ENCODE assay signal across 8 cellular contexts in the genomic region with DNA sequence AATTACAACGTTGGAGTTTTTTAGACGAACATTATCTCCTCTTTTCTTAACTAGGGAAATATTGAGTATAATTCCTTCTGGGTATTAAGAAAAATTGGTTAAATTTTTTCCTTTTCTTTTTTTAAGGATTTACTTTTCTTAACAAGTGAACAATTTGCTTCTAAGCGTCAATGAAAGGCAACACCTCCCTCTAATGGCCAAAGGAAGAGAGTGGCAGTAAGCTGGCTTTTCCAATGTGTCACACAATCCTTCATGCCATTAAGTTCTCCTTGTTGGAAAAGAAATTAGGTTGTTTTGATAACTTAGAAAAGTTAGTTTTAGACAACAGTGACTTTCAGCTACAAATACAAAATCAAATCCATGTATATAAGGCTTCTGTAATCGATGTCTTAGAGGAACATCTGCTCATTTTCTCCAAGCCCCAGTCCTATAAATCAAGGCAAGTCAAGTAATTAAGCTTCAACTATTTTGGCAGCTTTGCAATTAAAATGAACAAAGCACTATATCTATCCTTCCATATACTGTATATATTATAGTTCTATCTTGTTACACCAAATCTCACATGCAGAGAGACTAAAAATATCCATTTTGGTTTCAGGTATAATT.
DNase-seq lines count a peak whose midpoint lies in the region; ATAC-seq and TF ChIP-seq lines count a peak whose summit lies in the region.

No MANE protein-coding gene starts in this region.

- H3K4me2 ChIP-seq in OCI-LY7 (ENCODE audit: low read length) = no peak overlapping the region

- H3K27ac Mint-ChIP-seq in endothelial cell (ENCODE audit: unreplicated experiment) (no peak overlapping the region), neural crest cell (ENCODE audit: unreplicated experiment) (no peak overlapping the region)
- H3K27ac Mint-ChIP-seq in activated CD4-positive, alpha-beta T cell treated with anti-CD3 and anti-CD28 coated beads for 36 hours = no peak overlapping the region

- no peaks in the 10 kb centered on the region for H3K9me2 ChIP-seq in OCI-LY7 (ENCODE audit: insufficient read depth, low read length)

- H3K27me3 Mint-ChIP-seq in endothelial cell (ENCODE audit: unreplicated experiment) (no peaks in the 10 kb centered on the region), neural crest cell (ENCODE audit: low read depth) (no peaks in the 10 kb centered on the region)
- H3K27me3 Mint-ChIP-seq in activated CD4-positive, alpha-beta T cell treated with anti-CD3 and anti-CD28 coated beads for 36 hours = no peaks in the 10 kb centered on the region

- peak; percentile 40 for DNase-seq in AG08396 (ENCODE audit: low spot score)
- no peak for DNase-seq in GM13977 (ENCODE audit: low spot score)
- DNase-seq in OCI-LY7 (ENCODE audit: low spot score) = peak; percentile 24
- peak; percentile 9 for DNase-seq in endothelial cell (ENCODE audit: low spot score)
- DNase-seq in neural crest cell (ENCODE audit: low read depth, low spot score) = no peak
- DNase-seq in activated CD4-positive, alpha-beta T cell treated with anti-CD3 and anti-CD28 coated beads for 36 hours = no peak

- peaks cover 43% of the 10 kb centered on the region; the same call in 1 of the 2 replicates for H3K36me3 ChIP-seq in OCI-LY7 (ENCODE audit: insufficient read depth, low read length)

- in situ Hi-C loops in GM13977 (cut with MboI; ENCODE audit: low pct_unique_long_range_greater_than_20kb, low sequenced_read_pairs, unreplicated experiment) = no loop called here

- H3K4me1 Mint-ChIP-seq in endothelial cell (ENCODE audit: unreplicated experiment) (peaks cover 3% of the 10 kb centered on the region), neural crest cell (no peaks in the 10 kb centered on the region)
- H3K4me1 Mint-ChIP-seq in activated CD4-positive, alpha-beta T cell treated with anti-CD3 and anti-CD28 coated beads for 36 hours = peaks cover 8% of the 10 kb centered on the region

- no peaks in the 10 kb centered on the region for H3K9me3 ChIP-seq in OCI-LY7 (ENCODE audit: low read length)

- no peaks in the 10 kb centered on the region for H3K36me3 Mint-ChIP-seq in endothelial cell (ENCODE audit: low read depth, unreplicated experiment)
- H3K36me3 Mint-ChIP-seq in neural crest cell (ENCODE audit: low read depth) = no peaks in the 10 kb centered on the region
- H3K36me3 Mint-ChIP-seq in activated CD4-positive, alpha-beta T cell treated with anti-CD3 and anti-CD28 coated beads for 36 hours (ENCODE audit: low read depth) = peaks cover 17% of the 10 kb centered on the region

- no peak overlapping the region for H3K4me3 ChIP-seq in OCI-LY7 (ENCODE audit: low read depth, low read length, poor library complexity, severe bottlenecking)

- H3K9me3 Mint-ChIP-seq in endothelial cell (ENCODE audit: unreplicated experiment) (no peaks in the 10 kb centered on the region), neural crest cell (no peaks in the 10 kb centered on the region)
- no peaks in the 10 kb centered on the region for H3K9me3 Mint-ChIP-seq in activated CD4-positive, alpha-beta T cell treated with anti-CD3 and anti-CD28 coated beads for 36 hours (ENCODE audit: low read depth)

- ATAC-seq in HG02678 (IDR thresholded peaks at IDR 0.05; ENCODE audit: unreplicated experiment) = no peak
- no peak for ATAC-seq in activated CD4-positive, alpha-beta T cell treated with anti-CD3 and anti-CD28 coated beads for 36 hours
- ATAC-seq in GM21737 (IDR thresholded peaks at IDR 0.05; ENCODE audit: unreplicated experiment) = no peak

- peaks cover 6% of the 10 kb centered on the region for H3K4me1 ChIP-seq in OCI-LY7 (ENCODE audit: insufficient read depth, low read length, poor library complexity, severe bottlenecking)

- H4K20me1 ChIP-seq in OCI-LY7 (ENCODE audit: insufficient read depth, low read length) = no peaks in the 10 kb centered on the region

- POLR2A ChIA-PET in OCI-LY7 (lab: Charles Lee) = interaction anchor here (0.6 to 1.7 kb wide), 4 partner anchors 9 to 1124 kb away, joined by 3 to 4 read pairs (median 4); no protein-coding TSS in a partner anchor
- POLR2A ChIA-PET in activated CD4-positive, alpha-beta T cell treated with anti-CD3 and anti-CD28 coated beads for 36 hours (lab: Charles Lee) = no interaction called here

- no peak overlapping the region for H3K4me3 Mint-ChIP-seq in endothelial cell (ENCODE audit: unreplicated experiment)
- H3K4me3 Mint-ChIP-seq in neural crest cell = no peak overlapping the region
- H3K4me3 Mint-ChIP-seq in activated CD4-positive, alpha-beta T cell treated with anti-CD3 and anti-CD28 coated beads for 36 hours = no peak overlapping the region

- H3K79me2 ChIP-seq in OCI-LY7 (ENCODE audit: insufficient read depth, low read depth, low read length) = no peaks in the 10 kb centered on the region

- BruUV-seq in OCI-LY7 (replicated peaks; lab: Mats Ljungman, UMichigan) = no TSS peak

- intact Hi-C loops in OCI-LY7 (cut with micrococcal nuclease; ENCODE audit: unreplicated experiment) = no loop called here
- intact Hi-C loops in activated CD4-positive, alpha-beta T cell treated with anti-CD3 and anti-CD28 coated beads for 36 hours (cut with DNase I, micrococcal nuclease) = loop anchor here in 1 of 2 experiments (10.0 kb wide), 1 partner anchor 617 kb away; no protein-coding TSS in a partner anchor

- TF ChIP-seq CTCF in GM13977 (IDR thresholded peaks at IDR 0.05; ENCODE audit: extremely low read depth, insufficient read depth, missing control alignments) (peak; percentile 55), OCI-LY7 (conservative IDR thresholded peaks at IDR 0.05; ENCODE audit: low read length) (peak; percentile 91), endothelial cell (IDR thresholded peaks at IDR 0.05; ENCODE audit: unreplicated experiment) (peak; percentile 31), neural crest cell (conservative IDR thresholded peaks at IDR 0.05) (peak; percentile 88)

- H3K27ac ChIP-seq in OCI-LY7 (ENCODE audit: low read depth, low read length, poor library complexity, severe bottlenecking) = no peak overlapping the region

- CTCF ChIA-PET in OCI-LY7 (lab: Charles Lee; ENCODE audit: unreplicated experiment) = no interaction called here
- CTCF ChIA-PET in activated CD4-positive, alpha-beta T cell treated with anti-CD3 and anti-CD28 coated beads for 36 hours (lab: Charles Lee) = interaction anchor here (0.7 to 1.7 kb wide), 10 partner anchors 8 to 993 kb away, joined by 3 to 6 read pairs (median 3); no protein-coding TSS in a partner anchor

- H2AFZ ChIP-seq in OCI-LY7 (ENCODE audit: low read length) = no peak overlapping the region

Comparison
In these comparisons a context has a peak if more than half of its experiments do, and no peak if none do; other contexts are left out.
1. DNase-seq: peak in AG08396 (single experiment), OCI-LY7 (single experiment) and endothelial cell (single experiment); none in GM13977 (single experiment), neural crest cell (single experiment) and activated CD4-positive, alpha-beta T cell treated with anti-CD3 and anti-CD28 coated beads for 36 hours (single experiment).
2. CTCF ChIP-seq: peak in every context shown above with its lines; median percentile 91 in OCI-LY7; 88 in neural crest cell; 55 in GM13977; 31 in endothelial cell.